ENCODE assay signal across 1 cellular context in the genomic region with DNA sequence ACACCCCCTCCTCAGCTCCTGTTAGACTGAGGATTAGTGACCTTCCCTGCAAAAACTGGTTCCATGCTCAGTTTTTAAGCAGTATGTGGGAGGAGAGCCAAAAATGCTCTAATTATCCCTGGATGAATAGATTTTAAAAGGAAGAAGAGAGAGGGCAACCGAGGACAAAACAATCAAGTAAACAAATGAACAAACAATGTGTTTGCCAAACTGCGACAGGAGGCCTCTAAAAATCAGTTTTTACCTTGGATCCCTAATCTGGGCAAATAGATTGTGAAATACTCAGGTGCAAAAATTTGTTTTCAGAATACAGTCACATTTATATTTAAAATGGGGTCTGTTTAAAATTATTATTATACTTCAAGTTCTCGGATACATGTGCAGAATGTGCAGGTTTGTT.
TF ChIP-seq lines count a peak whose summit lies in the region.

No MANE protein-coding gene starts in this region.

TF ChIP-seq in HepG2, 621 proteins besides CTCF, POLR2A, EP300 and RAD21:
- TF ChIP-seq ZNF782 (CRISPR knock-in tag; IDR thresholded peaks at IDR 0.05; ENCODE audit: borderline replicate concordance) (no peak), EED (CRISPR knock-in tag; IDR thresholded peaks at IDR 0.05) (no peak), GLI4 (CRISPR knock-in tag; IDR thresholded peaks at IDR 0.05; ENCODE audit: borderline replicate concordance) (no peak), ZNF660 (CRISPR knock-in tag; IDR thresholded peaks at IDR 0.05; ENCODE audit: borderline replicate concordance, low read depth) (no peak), ZNF12 (CRISPR knock-in tag; IDR thresholded peaks at IDR 0.05) (no peak), NFKB2 (CRISPR knock-in tag; IDR thresholded peaks at IDR 0.05; ENCODE audit: borderline replicate concordance) (no peak), PRPF4 (IDR thresholded peaks at IDR 0.05; ENCODE audit: low read depth, low read length, poor library complexity, severe bottlenecking) (no peak), ZBTB39 (CRISPR knock-in tag; IDR thresholded peaks at IDR 0.05) (no peak), CHD2 (IDR thresholded peaks at IDR 0.05; ENCODE audit: low read depth, low read length) (no peak), NBN (conservative IDR thresholded peaks at IDR 0.05) (no peak), ATAD3A (CRISPR knock-in tag; IDR thresholded peaks at IDR 0.05) (no peak), MED8 (CRISPR knock-in tag; IDR thresholded peaks at IDR 0.05; ENCODE audit: insufficient replicate concordance) (no peak), POLR2AphosphoS2 (IDR thresholded peaks at IDR 0.05; ENCODE audit: low read depth, low read length) (no peak), ZNF703 (CRISPR knock-in tag; IDR thresholded peaks at IDR 0.05; ENCODE audit: borderline replicate concordance) (no peak), IKZF4 (CRISPR knock-in tag; IDR thresholded peaks at IDR 0.05; ENCODE audit: borderline replicate concordance, low read depth, not compliant biosample characterization) (no peak), MED13 (CRISPR knock-in tag; IDR thresholded peaks at IDR 0.05) (no peak), MEIS1 (CRISPR knock-in tag; IDR thresholded peaks at IDR 0.05; ENCODE audit: borderline replicate concordance) (no peak), HOXA7 (CRISPR knock-in tag; IDR thresholded peaks at IDR 0.05) (no peak), IRF2 (CRISPR knock-in tag; IDR thresholded peaks at IDR 0.05) (no peak), KDM2A (CRISPR knock-in tag; IDR thresholded peaks at IDR 0.05; ENCODE audit: borderline replicate concordance, low read depth) (no peak)
